Comparison of ENCODE assay signal across 25 cellular contexts in the genomic region with DNA sequence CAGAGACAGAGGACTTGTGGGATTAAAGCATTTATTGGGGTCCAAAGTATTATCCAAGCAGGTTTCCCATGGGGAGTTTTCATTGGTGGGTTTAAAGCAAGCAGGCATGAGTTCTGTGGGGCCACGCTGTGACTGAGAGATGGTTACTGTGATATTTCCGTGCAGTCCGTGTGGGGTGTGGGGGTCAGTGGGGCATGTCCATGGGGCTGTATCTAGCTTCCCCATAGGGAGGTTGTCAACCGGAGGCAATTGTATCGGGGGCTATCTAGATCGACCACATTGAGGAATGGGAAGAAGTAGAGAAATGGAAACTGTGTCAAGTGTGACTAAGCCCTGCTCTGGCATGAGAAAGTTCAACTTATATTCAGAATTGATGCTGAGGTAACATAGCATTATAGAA.
"Had no signal": no experiment of that assay in that cellular context is flagged by ENCODE, and none has a peak within 500 bp of the region (broad histone marks: within the 10 kb centered on the region; RNA-seq: fewer than 3 reads in every experiment).

No MANE protein-coding gene starts in this region.

- H3K36me3 ChIP-seq: esophagus squamous epithelium, heart right ventricle, left lung, ovary, sigmoid colon, stomach, thyroid gland, vagina had no signal

- H3K27me3 ChIP-seq: esophagus squamous epithelium, heart right ventricle, left lung, ovary, sigmoid colon, stomach, thyroid gland, vagina had no signal

- H3K4me3 ChIP-seq: esophagus squamous epithelium, heart right ventricle, left lung, ovary, psoas muscle, sigmoid colon, stomach, thyroid gland, vagina had no signal

- H3K36me3 Mint-ChIP-seq: naive thymus-derived CD8-positive, alpha-beta T cell; stimulated activated effector memory CD8-positive, alpha-beta T cell treated with anti-CD3 and anti-CD28 coated beads, Interleukin-12 subunit alpha, Interleukin-12 subunit beta, amount 100 ng/mL, for 72 hours had no signal

- H3K27ac ChIP-seq: esophagus squamous epithelium, heart right ventricle, left lung, ovary, psoas muscle, sigmoid colon, stomach, thyroid gland, vagina had no signal

- H3K4me3 Mint-ChIP-seq: naive thymus-derived CD8-positive, alpha-beta T cell; nephron progenitor cell; stimulated activated effector memory CD8-positive, alpha-beta T cell treated with anti-CD3 and anti-CD28 coated beads, Interleukin-12 subunit alpha, Interleukin-12 subunit beta, amount 100 ng/mL, for 72 hours had no signal

- ATAC-seq: left cardiac atrium; left lung; naive thymus-derived CD8-positive, alpha-beta T cell; psoas muscle; stimulated activated effector memory CD8-positive, alpha-beta T cell treated with anti-CD3 and anti-CD28 coated beads, Interleukin-12 subunit alpha, Interleukin-12 subunit beta, amount 100 ng/mL, for 72 hours had no signal

- H3K9me3 ChIP-seq: esophagus squamous epithelium, heart right ventricle, left lung, ovary, psoas muscle, sigmoid colon, stomach, thyroid gland, vagina had no signal

- H3K9me3 Mint-ChIP-seq: naive thymus-derived CD8-positive, alpha-beta T cell; nephron progenitor cell; stimulated activated effector memory CD8-positive, alpha-beta T cell treated with anti-CD3 and anti-CD28 coated beads, Interleukin-12 subunit alpha, Interleukin-12 subunit beta, amount 100 ng/mL, for 72 hours had no signal

- H3K4me1 ChIP-seq: esophagus squamous epithelium, left lung, psoas muscle, stomach, vagina had no signal

- H3K27ac Mint-ChIP-seq: naive thymus-derived CD8-positive, alpha-beta T cell; nephron progenitor cell; stimulated activated effector memory CD8-positive, alpha-beta T cell treated with anti-CD3 and anti-CD28 coated beads, Interleukin-12 subunit alpha, Interleukin-12 subunit beta, amount 100 ng/mL, for 72 hours had no signal

- DNase-seq: dermis blood vessel endothelial cell; effector memory CD4-positive, alpha-beta T cell; esophagus squamous epithelium; foreskin melanocyte; glutamatergic neuron; heart right ventricle; hippocampal formation; left cardiac atrium; left lung; naive thymus-derived CD8-positive, alpha-beta T cell; nephron progenitor cell; occipital lobe; ovary; posterior cingulate gyrus; psoas muscle; right cardiac atrium; sigmoid colon; stimulated activated CD4-positive, alpha-beta T cell treated with anti-CD3 and anti-CD28 coated beads, Interleukin-2, amount 100 ng/mL, for 24 hours; stimulated activated CD4-positive, alpha-beta T cell treated with anti-CD3 and anti-CD28 coated beads, Interleukin-4, amount 100 ng/mL, for 24 hours; stimulated activated naive CD4-positive, alpha-beta T cell treated with Interleukin-2 at 50 U/mL for 16 hours; stomach; thyroid gland; trophoblast cell had no signal
